Comparison of ENCODE assay signal across 12 cellular contexts in the genomic region with DNA sequence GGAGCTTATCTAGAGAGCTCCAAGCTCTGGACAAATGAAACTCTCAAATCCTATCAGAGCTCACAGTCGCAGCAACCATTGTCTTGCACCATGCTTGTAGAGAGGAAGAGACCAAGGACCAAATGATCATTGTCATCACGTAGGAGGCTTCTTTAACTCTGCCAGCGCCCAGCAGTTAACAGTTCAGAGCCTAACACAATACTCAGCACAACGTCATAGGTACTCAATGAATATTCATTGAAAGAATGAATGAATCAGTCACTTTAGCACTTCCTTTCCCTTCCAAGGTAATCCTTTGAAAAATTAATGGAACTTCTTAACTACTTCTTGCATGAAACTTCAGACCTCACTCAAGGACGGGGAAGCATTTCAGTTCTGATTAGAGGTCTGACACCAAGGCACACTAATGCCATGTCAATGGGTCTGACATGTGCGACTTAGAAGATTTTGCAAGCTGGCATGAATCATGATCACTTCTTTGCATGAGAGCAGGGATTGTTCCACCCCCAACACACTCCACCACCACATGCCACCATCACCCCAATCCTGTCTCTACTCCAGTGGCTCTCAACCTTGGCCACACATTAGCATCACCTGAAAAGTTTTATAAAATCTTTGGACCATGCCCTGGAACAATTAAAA. TPM values are rescaled to one million over a fixed set of nuclear protein-coding genes. Genes with fewer than 3 reads are reported as not detected.
DNase-seq lines count a peak whose midpoint lies in the region; ATAC-seq, FAIRE-seq and TF ChIP-seq lines count a peak whose summit lies in the region.
"Had no signal": no experiment of that assay in that cellular context is flagged by ENCODE, and none has a peak within 500 bp of the region (broad histone marks: within the 10 kb centered on the region; RNA-seq: fewer than 3 reads in every experiment).

No MANE protein-coding gene starts in this region.

- H3K9me3 ChIP-seq in GM12878 (replicated peaks; ENCODE audit: control insufficient read depth, insufficient read depth, low read length) (no peaks in the 10 kb centered on the region), parathyroid adenoma (ENCODE audit: control insufficient read depth, low read length) (no peaks in the 10 kb centered on the region)

- no peaks in the 10 kb centered on the region for H3K36me3 Mint-ChIP-seq in activated CD4-positive, alpha-beta memory T cell treated with anti-CD3 and anti-CD28 coated beads for 36 hours
- H3K36me3 Mint-ChIP-seq: CD8-positive, alpha-beta memory T cell; memory B cell had no signal

- no peaks in the 10 kb centered on the region for H3K36me3 ChIP-seq in GM12878 (ENCODE audit: control insufficient read depth in 2 of 2, insufficient read depth in 2 of 2, low read length in 1 of 2)
- no peaks in the 10 kb centered on the region for H3K36me3 ChIP-seq in parathyroid adenoma (ENCODE audit: control insufficient read depth, insufficient read depth, low read length)

- peak overlapping the region; percentile 56 for H2AFZ ChIP-seq in GM12878 (ENCODE audit: control insufficient read depth, low read depth, low read length)
- peak overlapping the region; percentile 45 for H2AFZ ChIP-seq in parathyroid adenoma

- TF ChIP-seq EP300 in GM12878 (IDR thresholded peaks at IDR 0.05; ENCODE audit: borderline replicate concordance in 1 of 2, control insufficient read depth in 1 of 2, low read depth in 2 of 2, low read length in 2 of 2), result no peak

- DNase-seq in EH (ENCODE audit: low read depth) (peak; percentile 34), M059J (ENCODE audit: low read depth) (peak; percentile 53), GM12878 (ENCODE audit: low read depth, low spot score) (no peak), GM19239 (ENCODE audit: insufficient read length, low spot score) (no peak), HUDEP-2 (lab: John Stamatoyannopoulos, UW; ENCODE audit: unreplicated experiment in 76 of 76) (no peak)
- no peak for DNase-seq in activated CD4-positive, alpha-beta memory T cell treated with anti-CD3 and anti-CD28 coated beads for 36 hours
- DNase-seq in stimulated activated CD4-positive, alpha-beta T cell treated with anti-CD3 and anti-CD28 coated beads, Interleukin-4, amount 100 ng/mL, for 4 hours, result no peak
- DNase-seq: activated CD8-positive, alpha-beta memory T cell treated with anti-CD3 and anti-CD28 coated beads, Interleukin-2, amount 50 U/mL, for 4 hours; GOT3 had no signal

- H3K27me3 ChIP-seq in GM12878 (replicated peaks in 1 of 2; ENCODE audit: control insufficient read depth in 2 of 2, insufficient read depth in 2 of 2, low read length in 1 of 2), result no peaks in the 10 kb centered on the region
- H3K27me3 ChIP-seq in parathyroid adenoma (ENCODE audit: control insufficient read depth, insufficient read depth, low read length), result no peaks in the 10 kb centered on the region

- H3K27ac ChIP-seq in GM12878 (ENCODE audit: control insufficient read depth, insufficient read depth) (no peak overlapping the region), parathyroid adenoma (no peak overlapping the region)

- H3K79me2 ChIP-seq in GM12878 (ENCODE audit: control insufficient read depth, insufficient read depth, low read length) (no peaks in the 10 kb centered on the region), parathyroid adenoma (no peaks in the 10 kb centered on the region)

- peak; percentile 9; the same call in 2 of the 3 replicates for ATAC-seq in GM12878

- BruUV-seq in GM12878 (replicated peaks; lab: Mats Ljungman, UMichigan), result no TSS peak

- H3K27ac Mint-ChIP-seq in activated CD4-positive, alpha-beta memory T cell treated with anti-CD3 and anti-CD28 coated beads for 36 hours, result no peak overlapping the region
- H3K27ac Mint-ChIP-seq: memory B cell had no signal

- peak overlapping the region; percentile 63 for H3K4me2 ChIP-seq in GM12878 (ENCODE audit: control insufficient read depth, insufficient read depth)
- no peak overlapping the region for H3K4me2 ChIP-seq in parathyroid adenoma (ENCODE audit: low read length)

- H3K9ac ChIP-seq in GM12878 (ENCODE audit: control insufficient read depth, insufficient read depth, low read length) (no peak overlapping the region), parathyroid adenoma (no peak overlapping the region)

- no peak overlapping the region; the same call in 1 of the 2 replicates for H3K4me3 ChIP-seq in GM12878
- H3K4me3 ChIP-seq in parathyroid adenoma (ENCODE audit: low read depth, low read length), result no peak overlapping the region

- FAIRE-seq in GM12878 (lab: Jason Lieb, UNC), result no peak
- no peak for FAIRE-seq in GM19239 (lab: Jason Lieb, UNC)

- H3K27me3 Mint-ChIP-seq in activated CD4-positive, alpha-beta memory T cell treated with anti-CD3 and anti-CD28 coated beads for 36 hours, result no peaks in the 10 kb centered on the region
- H3K27me3 Mint-ChIP-seq: memory B cell had no signal

- POLR2A ChIA-PET in GM12878 (lab: Charles Lee), result no interaction called here
- POLR2A ChIA-PET in activated CD4-positive, alpha-beta memory T cell treated with anti-CD3 and anti-CD28 coated beads for 36 hours (lab: Charles Lee), result no interaction called here

- CTCF ChIA-PET in GM12878 (lab: Yijun Ruan, JAX), result interaction anchor here (0.8 to 3.8 kb wide), 9 partner anchors 50 to 770 kb away, joined by 3 to 29 read pairs (median 5); no protein-coding TSS in a partner anchor
- CTCF ChIA-PET in activated CD4-positive, alpha-beta memory T cell treated with anti-CD3 and anti-CD28 coated beads for 36 hours (lab: Charles Lee), result interaction anchor here (0.5 to 1.6 kb wide), 3 partner anchors 151 to 768 kb away, joined by 3 to 6 read pairs (median 3); no protein-coding TSS in a partner anchor

- WGBS in GM12878 (ENCODE audit: insufficient coverage, insufficient replicate concordance, low lambda C conversion rate, missing lambda C conversion rate), result 86% methylated on average over 6 of the region's 6 CpGs

- RAD21 ChIA-PET in GM12878 (lab: Charles Lee; ENCODE audit: unreplicated experiment), result interaction anchor here (1.0 to 4.5 kb wide), 2 partner anchors 560 to 564 kb away, joined by 4 to 29 read pairs; no protein-coding TSS in a partner anchor

- SMC1A ChIA-PET in GM12878 (lab: Charles Lee; ENCODE audit: uncharacterized antibody, unreplicated experiment), result interaction anchor here (0.6 to 1.7 kb wide), 7 partner anchors 41 to 768 kb away, joined by 3 to 25 read pairs (median 4); no protein-coding TSS in a partner anchor

- no peaks in the 10 kb centered on the region for H3K4me1 Mint-ChIP-seq in activated CD4-positive, alpha-beta memory T cell treated with anti-CD3 and anti-CD28 coated beads for 36 hours (ENCODE audit: low read depth)

- no peaks in the 10 kb centered on the region for H3K9me3 Mint-ChIP-seq in activated CD4-positive, alpha-beta memory T cell treated with anti-CD3 and anti-CD28 coated beads for 36 hours
- H3K9me3 Mint-ChIP-seq: CD8-positive, alpha-beta memory T cell; memory B cell had no signal

- TF ChIP-seq RAD21 in GM12878 (IDR thresholded peaks at IDR 0.05; ENCODE audit: insufficient read depth, low read depth, low read length), result no peak

- no peaks in the 10 kb centered on the region for H4K20me1 ChIP-seq in GM12878 (ENCODE audit: control insufficient read depth, insufficient read depth)

- H3K4me1 ChIP-seq in GM12878 (ENCODE audit: control insufficient read depth, insufficient read depth, low read length) (peaks cover 25% of the 10 kb centered on the region), parathyroid adenoma (no peaks in the 10 kb centered on the region)

- H3K4me3 Mint-ChIP-seq in activated CD4-positive, alpha-beta memory T cell treated with anti-CD3 and anti-CD28 coated beads for 36 hours, result no peak overlapping the region

- in situ Hi-C loops in GM12878 (cut with MboI), result loop anchor here (5.0 kb wide), 1 partner anchor 563 kb away; no protein-coding TSS in a partner anchor

- TF ChIP-seq POLR2A in GM12878 (IDR thresholded peaks at IDR 0.05; ENCODE audit: low read depth, low read length), result no peak

- TF ChIP-seq CTCF in GM12878 (IDR thresholded peaks at IDR 0.05 in 2 of 3, conservative IDR thresholded peaks at IDR 0.05 in 1 of 3; ENCODE audit: control insufficient read depth in 2 of 3, extremely low read depth in 1 of 3, insufficient read depth in 1 of 3, low read depth in 3 of 3, low read length in 3 of 3) (no peak), parathyroid adenoma (IDR thresholded peaks at IDR 0.05) (no peak)

- intact Hi-C loops in GM12878 (cut with micrococcal nuclease; ENCODE audit: unreplicated experiment), result loop anchor here (2.0 to 5.0 kb wide), 4 partner anchors 49 to 658 kb away; no protein-coding TSS in a partner anchor
- intact Hi-C loops in activated CD4-positive, alpha-beta memory T cell treated with anti-CD3 and anti-CD28 coated beads for 36 hours (cut with micrococcal nuclease), result loop anchor here (2.0 to 5.0 kb wide), 4 partner anchors 49 to 1643 kb away; no protein-coding TSS in a partner anchor

TF ChIP-seq in GM12878, 131 proteins besides CTCF, POLR2A, EP300 and RAD21 (continues in another document):
- TF ChIP-seq GABPA (IDR thresholded peaks at IDR 0.05; ENCODE audit: low read depth) (no peak), KLF5 (IDR thresholded peaks at IDR 0.05; ENCODE audit: partially characterized antibody) (no peak), ZNF274 (IDR thresholded peaks at IDR 0.05; ENCODE audit: insufficient read depth, insufficient read length) (no peak)

RNA-seq across cellular contexts. Expression of a gene that starts 45.1 kb away (rescaled TPM):
- total RNA-seq in M059J (2014; rRNA removed; shearing (Covaris generic)), result not detected in 2 replicates
- total RNA-seq in GM12878 (2013; cell fraction: nucleolus; rRNA removed), result not detected in 2 replicates
- not detected in 2 replicates for total RNA-seq in GM12878 (2014; rRNA removed)
- total RNA-seq in GM12878 (2014; rRNA removed; fragmentation: Illumina TruSeq; extraction: Trizol), result not detected in 2 replicates
- total RNA-seq in GM12878 (2021), result not detected in 2 replicates
- not detected for polyA plus RNA-seq in GM12878 (2011; ENCODE audit: low read depth)
- polyA plus RNA-seq in GM12878 (2011; rRNA removed), result 0.12 TPM in 1 of 2 replicates, not detected in the other
- 0.13 and 0.19 TPM in 2 replicates for polyA plus RNA-seq in GM12878 (2011; cell fraction: cytosol; rRNA removed)
- 0.37 TPM in 1 of 2 replicates, not detected in the other for polyA plus RNA-seq in GM12878 (2011; cell fraction: nucleus; rRNA removed)
- polyA plus RNA-seq in GM12878 (2012), result 0.28 TPM in 1 of 2 replicates, not detected in the other
- polyA plus RNA-seq in GM12878 (2014; fragmentation: Illumina TruSeq; extraction: Trizol), result 0.21 TPM in 1 of 2 replicates, not detected in the other
- polyA plus RNA-seq in GM12878 (2014; fragmentation: Nextera tagmentation; extraction: Ambion mirVana), result under 1 TPM; 0.13 to 0.37 TPM
- 0.27 TPM in 1 of 2 replicates, not detected in the other for polyA plus RNA-seq in GM12878 (2014; rRNA removed)
- under 1 TPM in 1 of 2 experiments, not detected in 1; 0.33 TPM for polyA plus RNA-seq in GM12878 (2016; fragmentation: Nextera tagmentation; extraction: Ambion mirVana)
- not detected in 2 replicates for polyA minus RNA-seq in GM12878 (2011; rRNA and poly(A)+ RNA removed)
- not detected in 2 replicates for polyA minus RNA-seq in GM12878 (2011; cell fraction: cytosol; rRNA and poly(A)+ RNA removed)
- polyA minus RNA-seq in GM12878 (2011; cell fraction: nucleus; rRNA and poly(A)+ RNA removed), result not detected in 2 replicates
- not detected for total RNA-seq in activated CD4-positive, alpha-beta memory T cell treated with anti-CD3 and anti-CD28 coated beads for 36 hours
- polyA plus RNA-seq: CD8-positive, alpha-beta memory T cell had no signal

Comparison
In these comparisons a context has a peak if more than half of its experiments do, and no peak if none do; other contexts are left out.
1. DNase-seq: peak in EH (single experiment) and M059J (single experiment); none in GM12878 (single experiment), GM19239 (single experiment), activated CD4-positive, alpha-beta memory T cell treated with anti-CD3 and anti-CD28 coated beads for 36 hours (single experiment), stimulated activated CD4-positive, alpha-beta T cell treated with anti-CD3 and anti-CD28 coated beads, Interleukin-4, amount 100 ng/mL, for 4 hours (0 of 2) and HUDEP-2 (0 of 76).